ENCODE assay signal across 19 cellular contexts in genomic region chr7:154672659-154673415, GRCh38.
DNase-seq lines count a peak whose midpoint lies in the region; ATAC-seq, FAIRE-seq and TF ChIP-seq lines count a peak whose summit lies in the region.
"Had no signal": no experiment of that assay in that cellular context is flagged by ENCODE, and none has a peak within 500 bp of the region (broad histone marks: within the 10 kb centered on the region; RNA-seq: fewer than 3 reads in every experiment).

No MANE protein-coding gene starts in this region.

- no peak for TF ChIP-seq CTCF in K562 (IDR thresholded peaks at IDR 0.05 in 2 of 3, conservative IDR thresholded peaks at IDR 0.05 in 1 of 3; ENCODE audit: insufficient read depth in 2 of 3, low read depth in 1 of 3, low read length in 3 of 3)
- no peak for TF ChIP-seq CTCF in upper lobe of left lung (IDR thresholded peaks at IDR 0.05)
- no peak for TF ChIP-seq CTCF in thyroid gland (IDR thresholded peaks at IDR 0.05)

- CTCF ChIA-PET in K562 (lab: Yijun Ruan, JAX; ENCODE audit: low intra/inter-chr PET ratio), result no interaction called here

- ATAC-seq in K562 (peak; percentile 70), upper lobe of left lung (ENCODE audit: low FRiP score in 2 of 2) (no peak)
- ATAC-seq: Right ventricle myocardium inferior, SK-N-SH treated with all-trans-retinoic acid at 6 μM for 48 hours had no signal

- BruUV-seq in K562 (replicated peaks; lab: Mats Ljungman, UMichigan), result no TSS peak

- H3K4me1 ChIP-seq in K562 (replicated peaks in 1 of 2; ENCODE audit: control insufficient read depth in 2 of 2, insufficient read depth in 2 of 2, low read length in 2 of 2) (peaks cover 32 to 48% of the 10 kb centered on the region in 2 experiments), upper lobe of left lung (no peaks in the 10 kb centered on the region), thyroid gland (no peaks in the 10 kb centered on the region)

- H3K9me1 ChIP-seq in K562 (ENCODE audit: control insufficient read depth, insufficient read depth, low read length), result no peaks in the 10 kb centered on the region

- H2AFZ ChIP-seq in K562 (ENCODE audit: low read depth, low read length), result peak overlapping the region; percentile 47

- intact Hi-C loops in K562 (cut with micrococcal nuclease) (no loop called here), thyroid gland (cut with DNase I) (no loop called here)

- peak; percentile 86 for FAIRE-seq in K562 (lab: Jason Lieb, UNC)
- FAIRE-seq: H1 had no signal

- H3K27me3 ChIP-seq in K562 (ENCODE audit: control insufficient read depth in 2 of 2, insufficient read depth in 2 of 2, low read length in 2 of 2), result no peaks in the 10 kb centered on the region
- H3K27me3 ChIP-seq in upper lobe of left lung, result no peaks in the 10 kb centered on the region
- H3K27me3 ChIP-seq in thyroid gland, result no peaks in the 10 kb centered on the region
- H3K27me3 ChIP-seq: MG63 had no signal

- H3K4me3 ChIP-seq in K562 (no peak overlapping the region), upper lobe of left lung (no peak overlapping the region), thyroid gland (replicated peaks in 1 of 3) (no peak overlapping the region)
- H3K4me3 ChIP-seq: MG63 had no signal

- H3K9ac ChIP-seq in K562 (ENCODE audit: insufficient read depth in 1 of 2, low read depth in 2 of 2, low read length in 2 of 2), result no peak overlapping the region
- H3K9ac ChIP-seq: KMS-11 had no signal

- H3K27ac ChIP-seq in K562 (ENCODE audit: extremely low read depth, low read depth, low read length) (peak overlapping the region; percentile 7; the same call in 1 of the 3 replicates), upper lobe of left lung (no peak overlapping the region), thyroid gland (no peak overlapping the region)
- H3K27ac ChIP-seq: KMS-11 had no signal

- WGBS in K562 (ENCODE audit: insufficient coverage, low coverage, missing lambda C conversion rate), result 23% methylated on average over 4 of the region's 4 CpGs
- 88% methylated on average over 4 of the region's 4 CpGs for WGBS in upper lobe of left lung, 2 donors
- 81 to 89% methylated on average over 4 of the region's 4 CpGs for WGBS in thyroid gland, 2 donors

- in situ Hi-C loops in K562 (cut with MboI), result no loop called here

- TF ChIP-seq EP300 in K562 (IDR thresholded peaks at IDR 0.05; ENCODE audit: low read length), result peak; percentile 75
- TF ChIP-seq EP300 in upper lobe of left lung (IDR thresholded peaks at IDR 0.05), result no peak

- TF ChIP-seq RAD21 in K562 (CRISPR knock-in tag; conservative IDR thresholded peaks at IDR 0.05 in 1 of 2, IDR thresholded peaks at IDR 0.05 in 1 of 2), result 0 out of 4 replicates have a peak, but pooled peaks of 1 of the 2 experiments have one; percentile 5

- DNase-seq in COR-L47 (lab: John Stamatoyannopoulos, UW), result peak; percentile 26
- DNase-seq in NCI-H1436 (lab: John Stamatoyannopoulos, UW), result peak; percentile 80
- DNase-seq in NCI-H774 (lab: John Stamatoyannopoulos, UW), result peak; percentile 51
- DNase-seq in K562 (ENCODE audit: extremely low read depth in 1 of 4, low spot score in 3 of 4), result peak; percentile 82 to 87 (median 84)
- no peak for DNase-seq in upper lobe of left lung
- no peak for DNase-seq in activated effector memory CD4-positive, alpha-beta T cell treated with Interleukin-2 at 50 U/mL for 16 hours
- no peak for DNase-seq in thyroid gland
- DNase-seq in NCI-H1417 (lab: John Stamatoyannopoulos, UW), result no peak
- DNase-seq: Calu3; CD4-positive, CD25-positive, alpha-beta regulatory T cell; GF-D8; MG63; NCI-H1105 treated with DMSO at 0.1 percent for 48 hours; NCI-H2107; NCI-H446 treated with DMSO at 0.1 percent for 48 hours had no signal

- peaks cover 11% of the 10 kb centered on the region; the same call in 2 of the 3 replicates for H3K79me2 ChIP-seq in K562 (ENCODE audit: control insufficient read depth, insufficient read depth, low read length)

- TF ChIP-seq POLR2A in K562 (conservative IDR thresholded peaks at IDR 0.05) (no peak), upper lobe of left lung (IDR thresholded peaks at IDR 0.05) (no peak), thyroid gland (IDR thresholded peaks at IDR 0.05) (no peak)

- no peaks in the 10 kb centered on the region for H3K36me3 ChIP-seq in K562 (ENCODE audit: control insufficient read depth, insufficient read depth, low read length)
- H3K36me3 ChIP-seq in upper lobe of left lung, result no peaks in the 10 kb centered on the region
- no peaks in the 10 kb centered on the region for H3K36me3 ChIP-seq in thyroid gland
- H3K36me3 ChIP-seq: MG63 had no signal

- H3K9me3 ChIP-seq in K562 (replicated peaks; ENCODE audit: control insufficient read depth, insufficient read depth, low read depth, low read length) (peaks cover 2% of the 10 kb centered on the region), upper lobe of left lung (no peaks in the 10 kb centered on the region), thyroid gland (no peaks in the 10 kb centered on the region)
- H3K9me3 ChIP-seq: MG63 had no signal

- 0 out of 2 replicates have a peak overlapping the region, but pooled peaks have one; percentile 2 for H3K4me2 ChIP-seq in K562 (ENCODE audit: insufficient read depth, low read length)
- H3K4me2 ChIP-seq: KMS-11 had no signal

- H4K20me1 ChIP-seq in K562 (replicated peaks; ENCODE audit: control insufficient read depth, insufficient read depth, low read length), result no peaks in the 10 kb centered on the region

- POLR2A ChIA-PET in K562 (lab: Yijun Ruan, JAX), result interaction anchor here (0.6 to 1.3 kb wide), 3 partner anchors 10 to 120 kb away, joined by 4 read pairs; no protein-coding TSS in a partner anchor

TF ChIP-seq in K562, 482 proteins besides CTCF, POLR2A, EP300 and RAD21 (continues in another document):
- TF ChIP-seq TAL1 (IDR thresholded peaks at IDR 0.05) (peak; percentile 83), HIVEP1 (CRISPR knock-in tag; IDR thresholded peaks at IDR 0.05) (0 out of 2 replicates have a peak, but pooled peaks have one; percentile 32), NR0B1 (IDR thresholded peaks at IDR 0.05; ENCODE audit: partially characterized antibody) (no peak), TARDBP (IDR thresholded peaks at IDR 0.05) (no peak), SMAD3 (CRISPR knock-in tag; conservative IDR thresholded peaks at IDR 0.05) (no peak), CHCHD3 (CRISPR knock-in tag; IDR thresholded peaks at IDR 0.05) (no peak), GATA2 (CRISPR knock-in tag; IDR thresholded peaks at IDR 0.05) (peak; percentile 63), ZNF165 (CRISPR knock-in tag; IDR thresholded peaks at IDR 0.05; ENCODE audit: borderline replicate concordance) (0 out of 2 replicates have a peak, but pooled peaks have one; percentile 20), MTA2 (IDR thresholded peaks at IDR 0.05; ENCODE audit: low read depth) (peak; percentile 69), HDAC1 (IDR thresholded peaks at IDR 0.05) (peak in 1 of 2 experiments; percentile 77; a peak in 2 of 4 replicates), AFF1 (IDR thresholded peaks at IDR 0.05; ENCODE audit: low read depth in 1 of 2, partially characterized antibody in 2 of 2) (peak in 1 of 2 experiments; percentile 32), HDAC2 (IDR thresholded peaks at IDR 0.05) (peak; percentile 45; the same call in 1 of the 2 replicates), ZNF780A (CRISPR knock-in tag; IDR thresholded peaks at IDR 0.05) (no peak), CEBPG (CRISPR knock-in tag; IDR thresholded peaks at IDR 0.05) (peak; percentile 54; the same call in 1 of the 2 replicates), CEBPG (tag; conservative IDR thresholded peaks at IDR 0.05 in 1 of 2, IDR thresholded peaks at IDR 0.05 in 1 of 2) (0 out of 4 replicates have a peak, but pooled peaks of 1 of the 2 experiments have one; percentile 22), CHD2 (IDR thresholded peaks at IDR 0.05; ENCODE audit: low read depth, low read length) (no peak), CBFA2T2 (conservative IDR thresholded peaks at IDR 0.05) (peak; percentile 95), NCOR1 (IDR thresholded peaks at IDR 0.05) (peak; percentile 84), SREBF2 (CRISPR knock-in tag; IDR thresholded peaks at IDR 0.05) (no peak)

Comparison
In these comparisons a context has a peak if more than half of its experiments do, and no peak if none do; other contexts are left out.
1. DNase-seq: peak in COR-L47 (single experiment), NCI-H1436 (single experiment), NCI-H774 (single experiment) and K562 (4 of 4); none in upper lobe of left lung (0 of 2), activated effector memory CD4-positive, alpha-beta T cell treated with Interleukin-2 at 50 U/mL for 16 hours (single experiment), thyroid gland (0 of 2) and NCI-H1417 (0 of 3).